In genomic region chr5:37075399-37075950, GRCh38 we compare ENCODE assay signal across 23 cellular contexts.
"Had no signal": no experiment of that assay in that cellular context is flagged by ENCODE, and none has a peak within 500 bp of the region (broad histone marks: within the 10 kb centered on the region; RNA-seq: fewer than 3 reads in every experiment).

No MANE protein-coding gene starts in this region.

- H3K27ac ChIP-seq: HL-60, SJSA1, SK-N-MC had no signal

- FAIRE-seq: HTR-8/SVneo had no signal

- DNase-seq: Karpas-422, KG1, MM.1S, NCI-H1105, NCI-H1417 treated with DMSO at 0.1 percent for 48 hours, NCI-H146, NCI-H1694 treated with DMSO at 0.1 percent for 48 hours, NCI-H1930, NCI-H2081, NCI-H2171, NCI-H226, NCI-H446, NCI-H510A, NCI-H524 treated with DMSO at 0.1 percent for 48 hours, NCI-H69, NCI-H774, Right ventricle myocardium superior, RPMI8226, SIG-M5 had no signal

- H3K27me3 ChIP-seq: SJSA1 had no signal

- H3K9me3 ChIP-seq: SJSA1 had no signal

- H3K4me3 ChIP-seq: SJSA1, SK-N-MC had no signal
